In genomic region chr21:34582506-34583150, GRCh38 we compare ENCODE assay signal across 9 cellular contexts. TPM values are rescaled to one million over a fixed set of nuclear protein-coding genes. Genes with fewer than 3 reads are reported as not detected.
DNase-seq lines count a peak whose midpoint lies in the region; ATAC-seq and TF ChIP-seq lines count a peak whose summit lies in the region.
"Had no signal": no experiment of that assay in that cellular context is flagged by ENCODE, and none has a peak within 500 bp of the region (broad histone marks: within the 10 kb centered on the region; RNA-seq: fewer than 3 reads in every experiment).

No MANE protein-coding gene starts in this region.

- no peak overlapping the region for H3K4ac ChIP-seq in trophoblast cell (ENCODE audit: low read depth, low read length)

- peak overlapping the region; percentile 74 for H2BK12ac ChIP-seq in trophoblast cell (ENCODE audit: low read length)

- peak overlapping the region; percentile 60 for H2AK5ac ChIP-seq in trophoblast cell (ENCODE audit: low read length)

- H3K27ac ChIP-seq in trophoblast cell (ENCODE audit: low read depth, low read length): no peak overlapping the region
- H3K27ac ChIP-seq: SJSA1 had no signal

- H3K18ac ChIP-seq in trophoblast cell (ENCODE audit: low read length): peak overlapping the region; percentile 30

- DNase-seq in ELR (ENCODE audit: low read depth): peak; percentile 61
- DNase-seq in HCEC 1CT: peak; percentile 70
- peak; percentile 9 for DNase-seq in RPMI8226
- DNase-seq in fibroblast of the aortic adventitia (ENCODE audit: low read depth): peak; percentile 65
- peak; percentile 32 to 72 for DNase-seq in trophoblast cell
- no peak for DNase-seq in DMS153 (lab: John Stamatoyannopoulos, UW)

- WGBS in trophoblast cell (ENCODE audit: extremely low coverage, insufficient coverage, insufficient read length): no CpG with 5 or more reads among the region's 10 CpGs

- TF ChIP-seq CTCF in fibroblast of the aortic adventitia (IDR thresholded peaks at IDR 0.05; ENCODE audit: insufficient read depth, low read length): peak; percentile 60

- H2BK5ac ChIP-seq in trophoblast cell (ENCODE audit: low read depth, low read length, poor library complexity): peak overlapping the region; percentile 16

- peaks cover 4 to 7% of the 10 kb centered on the region in 2 experiments for H3K4me1 ChIP-seq in trophoblast cell (ENCODE audit: control insufficient read depth in 1 of 2, insufficient read depth in 2 of 2, low read length in 2 of 2)

- H4K12ac ChIP-seq in trophoblast cell (ENCODE audit: low read depth, low read length): no peak overlapping the region

- peak overlapping the region; percentile 30 for H3K14ac ChIP-seq in trophoblast cell (ENCODE audit: low read length)

- H3K27me3 ChIP-seq in trophoblast cell (ENCODE audit: insufficient read depth, low read length): no peaks in the 10 kb centered on the region
- H3K27me3 ChIP-seq: SJSA1 had no signal

- H3K79me2 ChIP-seq in trophoblast cell (ENCODE audit: control insufficient read depth, insufficient read depth, low read length, poor library complexity): no peaks in the 10 kb centered on the region

- no peaks in the 10 kb centered on the region for H3K36me3 ChIP-seq in trophoblast cell (ENCODE audit: control insufficient read depth in 1 of 2, insufficient read depth in 2 of 2, low read length in 2 of 2)
- H3K36me3 ChIP-seq: SJSA1 had no signal

- H4K8ac ChIP-seq in trophoblast cell (ENCODE audit: low read depth, low read length): peak overlapping the region; percentile 22

- H3K4me2 ChIP-seq in trophoblast cell (ENCODE audit: low read length): no peak overlapping the region

- H3K79me1 ChIP-seq in trophoblast cell (ENCODE audit: low read length): peaks cover 4% of the 10 kb centered on the region

- no peak for ATAC-seq in GM18517 (IDR thresholded peaks at IDR 0.05; ENCODE audit: unreplicated experiment)
- ATAC-seq in HG02973 (IDR thresholded peaks at IDR 0.05; ENCODE audit: unreplicated experiment): no peak

- H3K9me3 ChIP-seq in trophoblast cell (ENCODE audit: insufficient read depth, low read depth, low read length): no peaks in the 10 kb centered on the region
- H3K9me3 ChIP-seq: SJSA1 had no signal

- no peak overlapping the region for H3K9ac ChIP-seq in trophoblast cell (ENCODE audit: low read length)

- peak overlapping the region; percentile 55 for H4K91ac ChIP-seq in trophoblast cell (ENCODE audit: low read depth, low read length)

- H2BK120ac ChIP-seq in trophoblast cell (ENCODE audit: insufficient read depth, low read length, poor library complexity): peak overlapping the region; percentile 27

- no peak overlapping the region for H3K23ac ChIP-seq in trophoblast cell (ENCODE audit: low read length)

- H3K4me3 ChIP-seq in fibroblast of the aortic adventitia (ENCODE audit: low read depth, low read length): no peak overlapping the region
- H3K4me3 ChIP-seq in trophoblast cell (ENCODE audit: low read depth, low read length): no peak overlapping the region
- H3K4me3 ChIP-seq: SJSA1 had no signal

- no peak overlapping the region for H2AFZ ChIP-seq in trophoblast cell (ENCODE audit: insufficient read depth, low read length, poor library complexity)

RNA-seq across cellular contexts. Expression of gene RCAN1, which starts 32.3 kb away (rescaled TPM):
- total RNA-seq in fibroblast of the aortic adventitia (ENCODE audit: low replicate concordance): 30.5 and 39.7 TPM in 2 replicates
- 25.1 and 27.0 TPM in 2 replicates for polyA plus RNA-seq in trophoblast cell (2013)
